10 cellular contexts compared by ENCODE assay signal in genomic region chr1:170214117-170214979, GRCh38.
A peak's percentile ranks its signal among the peaks of the same experiment; 100 is the strongest.
DNase-seq lines count a peak whose midpoint lies in the region; ATAC-seq and TF ChIP-seq lines count a peak whose summit lies in the region.
"Had no signal": no experiment of that assay in that cellular context is flagged by ENCODE, and none has a peak within 500 bp of the region (broad histone marks: within the 10 kb centered on the region; RNA-seq: fewer than 3 reads in every experiment).

No MANE protein-coding gene starts in this region.

- in situ Hi-C loops in astrocyte of the spinal cord (cut with HindIII; ENCODE audit: low sequenced_read_pairs): no loop called here

- no peaks in the 10 kb centered on the region for H3K4me1 Mint-ChIP-seq in CD4-positive, alpha-beta T cell (ENCODE audit: low read depth)

- H3K27ac ChIP-seq in CD4-positive, alpha-beta T cell (ENCODE audit: low read depth, low read length): no peak overlapping the region

- H3K4me3 Mint-ChIP-seq in CD4-positive, alpha-beta T cell: no peak overlapping the region

- no peaks in the 10 kb centered on the region for H3K36me3 Mint-ChIP-seq in CD4-positive, alpha-beta T cell (ENCODE audit: low read depth)

- H3K4me3 ChIP-seq in astrocyte of the spinal cord (ENCODE audit: low read depth, low read length): no peak overlapping the region

- H3K27me3 Mint-ChIP-seq in CD4-positive, alpha-beta T cell: peaks cover 41% of the 10 kb centered on the region

- H3K27me3 ChIP-seq in CD4-positive, alpha-beta T cell (ENCODE audit: control insufficient read depth, insufficient read depth, low read length): peaks cover 20% of the 10 kb centered on the region

- DNase-seq in astrocyte of the spinal cord (ENCODE audit: low read depth, low spot score): peak; percentile 13
- peak; percentile 63 for DNase-seq in stromal cell of bone marrow (ENCODE audit: low read depth)
- no peak for DNase-seq in occipital lobe (lab: John Stamatoyannopoulos, UW)
- no peak for DNase-seq in HK-2 (ENCODE audit: unreplicated experiment)
- DNase-seq in CD4-positive, alpha-beta T cell: no peak
- no peak for DNase-seq in activated CD4-positive, alpha-beta T cell treated with anti-CD3 and anti-CD28 coated beads, Interleukin-2, amount 50 U/mL, for 1 hour
- DNase-seq: activated effector memory CD4-positive, alpha-beta T cell treated with anti-CD3 and anti-CD28 coated beads, Interleukin-2, amount 50 U/mL, for 16 hours; T1000 had no signal

- H3K27ac Mint-ChIP-seq in CD4-positive, alpha-beta T cell: no peak overlapping the region

- H3K9me3 Mint-ChIP-seq in CD4-positive, alpha-beta T cell: no peaks in the 10 kb centered on the region

- no peaks in the 10 kb centered on the region for H3K9me3 ChIP-seq in CD4-positive, alpha-beta T cell (ENCODE audit: control insufficient read depth, low read length)

- POLR2A ChIA-PET in CD4-positive, alpha-beta T cell (lab: Charles Lee): no interaction called here

- CTCF ChIA-PET in CD4-positive, alpha-beta T cell (lab: Charles Lee): no interaction called here

- intact Hi-C loops in CD4-positive, alpha-beta T cell (cut with DNase I, micrococcal nuclease): no loop called here

- ATAC-seq in GM19043 (IDR thresholded peaks at IDR 0.05; ENCODE audit: low read depth, unreplicated experiment) (peak; percentile 68), HG02870 (IDR thresholded peaks at IDR 0.05; ENCODE audit: unreplicated experiment) (peak; percentile 71)
- no peak for ATAC-seq in CD4-positive, alpha-beta T cell (ENCODE audit: poor library complexity)

- no peak for TF ChIP-seq CTCF in astrocyte of the spinal cord (IDR thresholded peaks at IDR 0.05; ENCODE audit: low read depth, low read length)
- TF ChIP-seq CTCF in CD4-positive, alpha-beta T cell (IDR thresholded peaks at IDR 0.05): no peak

Comparison
In these comparisons a context has a peak if more than half of its experiments do, and no peak if none do; other contexts are left out.
1. DNase-seq: peak in astrocyte of the spinal cord (single experiment) and stromal cell of bone marrow (single experiment); none in occipital lobe (single experiment), HK-2 (single experiment), CD4-positive, alpha-beta T cell (0 of 10) and activated CD4-positive, alpha-beta T cell treated with anti-CD3 and anti-CD28 coated beads, Interleukin-2, amount 50 U/mL, for 1 hour (single experiment).